In the genomic region with DNA sequence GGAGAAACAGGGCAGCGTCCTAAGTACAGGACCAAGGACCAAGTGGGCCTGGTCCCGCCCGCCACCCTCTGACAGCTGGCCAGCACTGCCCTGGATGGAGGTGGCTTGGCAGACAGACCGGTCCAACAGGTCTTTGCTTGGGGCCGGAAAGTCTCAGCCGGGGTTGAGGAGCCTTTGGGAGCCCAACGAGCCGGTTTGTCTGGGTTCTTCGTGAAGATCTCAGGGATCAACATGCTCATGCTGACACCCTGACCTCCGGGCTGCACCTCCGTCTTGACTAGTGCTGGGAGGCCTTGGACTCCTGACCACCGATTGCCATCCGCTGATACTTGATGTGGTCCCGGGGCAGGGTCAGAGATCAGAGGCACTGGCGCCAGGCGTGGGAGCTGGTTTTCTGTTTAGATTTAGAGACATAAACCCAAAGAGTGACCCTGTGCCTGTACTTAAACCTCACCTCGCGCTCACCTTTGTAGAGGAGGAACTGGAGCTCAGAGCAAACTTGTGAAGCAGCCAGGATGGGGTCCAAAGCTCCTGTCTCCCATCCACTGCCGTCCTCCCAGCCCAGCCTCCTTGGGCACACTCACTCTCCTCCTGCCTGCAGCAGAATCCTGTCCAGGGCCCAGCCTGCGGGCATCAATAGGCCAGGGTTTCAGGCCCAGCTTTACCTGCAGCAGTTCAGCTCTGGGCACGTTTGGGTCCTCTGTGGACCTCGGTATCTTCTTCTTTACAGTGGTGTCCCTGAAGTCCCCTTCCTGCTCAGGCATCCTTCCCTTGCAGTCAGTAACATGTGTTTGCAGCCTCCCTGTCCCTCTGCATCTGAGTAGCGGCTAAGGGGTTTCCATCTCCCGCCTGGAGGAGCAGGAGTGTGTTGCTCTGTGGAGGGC, we compare ENCODE assay signal across 15 cellular contexts.
DNase-seq lines count a peak whose midpoint lies in the region; ATAC-seq and TF ChIP-seq lines count a peak whose summit lies in the region.
"Had no signal": no experiment of that assay in that cellular context is flagged by ENCODE, and none has a peak within 500 bp of the region (broad histone marks: within the 10 kb centered on the region; RNA-seq: fewer than 3 reads in every experiment).

No MANE protein-coding gene starts in this region.

- no TSS peak for BruUV-seq in MCF 10A (replicated peaks; lab: Mats Ljungman, UMichigan)
- no TSS peak for BruUV-seq in A673 (replicated peaks; lab: Mats Ljungman, UMichigan)

- H3K4me3 Mint-ChIP-seq in MCF 10A (ENCODE audit: unreplicated experiment): no peak overlapping the region
- no peak overlapping the region for H3K4me3 Mint-ChIP-seq in activated CD8-positive, alpha-beta memory T cell treated with anti-CD3 and anti-CD28 coated beads, Interleukin-2, amount 10 ng/mL, durations not matched to agents 7 days and 5 days
- H3K4me3 Mint-ChIP-seq: activated CD4-positive, alpha-beta memory T cell treated with anti-CD3 and anti-CD28 coated beads for 36 hours had no signal

- H3K9me3 ChIP-seq in breast epithelium (no peaks in the 10 kb centered on the region), lower lobe of right lung (no peaks in the 10 kb centered on the region), A673 (ENCODE audit: low read depth, low read length, poor library complexity, severe bottlenecking) (no peaks in the 10 kb centered on the region)
- H3K9me3 ChIP-seq: neutrophil had no signal

- H3K36me3 Mint-ChIP-seq in MCF 10A (ENCODE audit: insufficient read depth, unreplicated experiment): no peaks in the 10 kb centered on the region
- peaks cover 2% of the 10 kb centered on the region for H3K36me3 Mint-ChIP-seq in activated CD8-positive, alpha-beta memory T cell treated with anti-CD3 and anti-CD28 coated beads, Interleukin-2, amount 10 ng/mL, durations not matched to agents 7 days and 5 days
- H3K36me3 Mint-ChIP-seq: activated CD4-positive, alpha-beta memory T cell treated with anti-CD3 and anti-CD28 coated beads for 36 hours had no signal

- TF ChIP-seq POLR2A in breast epithelium (IDR thresholded peaks at IDR 0.05): no peak

- H3K36me3 ChIP-seq in breast epithelium (no peaks in the 10 kb centered on the region), lower lobe of right lung (no peaks in the 10 kb centered on the region), A673 (ENCODE audit: insufficient read depth, low read length, poor library complexity, severe bottlenecking) (no peaks in the 10 kb centered on the region)
- H3K36me3 ChIP-seq: neutrophil had no signal

- H3K27ac Mint-ChIP-seq in MCF 10A (ENCODE audit: low read depth, unreplicated experiment): no peak overlapping the region
- no peak overlapping the region for H3K27ac Mint-ChIP-seq in activated CD8-positive, alpha-beta memory T cell treated with anti-CD3 and anti-CD28 coated beads, Interleukin-2, amount 10 ng/mL, durations not matched to agents 7 days and 5 days
- H3K27ac Mint-ChIP-seq: activated CD4-positive, alpha-beta memory T cell treated with anti-CD3 and anti-CD28 coated beads for 36 hours; activated T-helper 2 cell treated with anti-CD3 and anti-CD28 coated beads, Interferon-gamma antibody, Interleukin-2, Interleukin-4, amounts not matched to agents 10 μg/mL and 5 μg/mL and 100 μg/mL, durations not matched to agents 14 hours and 24 hours and 36 hours had no signal

- peaks cover 9% of the 10 kb centered on the region for H3K9me3 Mint-ChIP-seq in MCF 10A (ENCODE audit: unreplicated experiment)
- peaks cover 4% of the 10 kb centered on the region for H3K9me3 Mint-ChIP-seq in activated CD8-positive, alpha-beta memory T cell treated with anti-CD3 and anti-CD28 coated beads, Interleukin-2, amount 10 ng/mL, durations not matched to agents 7 days and 5 days (ENCODE audit: low read depth)
- H3K9me3 Mint-ChIP-seq: activated CD4-positive, alpha-beta memory T cell treated with anti-CD3 and anti-CD28 coated beads for 36 hours; activated T-helper 2 cell treated with anti-CD3 and anti-CD28 coated beads, Interferon-gamma antibody, Interleukin-2, Interleukin-4, amounts not matched to agents 10 μg/mL and 5 μg/mL and 100 μg/mL, durations not matched to agents 14 hours and 24 hours and 36 hours had no signal

- DNase-seq in T47D (ENCODE audit: low read depth in 1 of 2, low spot score in 1 of 2) (peak; percentile 99), MCF 10A (ENCODE audit: unreplicated experiment) (no peak), breast epithelium (ENCODE audit: low spot score in 2 of 2) (peak; percentile 93 to 97), lower lobe of right lung (peak; percentile 92), ureter (ENCODE audit: low spot score) (peak; percentile 87), A673 (ENCODE audit: low spot score) (no peak), NCI-H1417 treated with DMSO at 0.1 percent for 48 hours (lab: John Stamatoyannopoulos, UW) (no peak)
- no peak for DNase-seq in activated CD8-positive, alpha-beta memory T cell treated with anti-CD3 and anti-CD28 coated beads, Interleukin-2, amount 10 ng/mL, durations not matched to agents 7 days and 5 days
- DNase-seq: ACHN; activated CD4-positive, alpha-beta memory T cell treated with anti-CD3 and anti-CD28 coated beads for 36 hours; left ventricle myocardium superior; NCI-H2227 treated with DMSO at 0.1 percent for 48 hours; stimulated activated CD4-positive, alpha-beta T cell treated with anti-CD3 and anti-CD28 coated beads, Interleukin-12 subunit alpha, Interleukin-12 subunit beta, amount 100 ng/mL, for 4 hours had no signal

- H3K4me1 Mint-ChIP-seq in MCF 10A (ENCODE audit: insufficient read depth, unreplicated experiment): peaks cover 21% of the 10 kb centered on the region
- H3K4me1 Mint-ChIP-seq in activated CD8-positive, alpha-beta memory T cell treated with anti-CD3 and anti-CD28 coated beads, Interleukin-2, amount 10 ng/mL, durations not matched to agents 7 days and 5 days: peaks cover 2% of the 10 kb centered on the region

- ATAC-seq in lower lobe of right lung: peak; percentile 79 to 86
- no peak for ATAC-seq in activated CD8-positive, alpha-beta memory T cell treated with anti-CD3 and anti-CD28 coated beads, Interleukin-2, amount 10 ng/mL, durations not matched to agents 7 days and 5 days
- ATAC-seq: left ventricle myocardium superior had no signal

- intact Hi-C loops in MCF 10A (cut with micrococcal nuclease): no loop called here
- intact Hi-C loops in breast epithelium (cut with DNase I; ENCODE audit: low total_unique reads): no loop called here
- intact Hi-C loops in lower lobe of right lung (cut with DNase I): no loop called here
- intact Hi-C loops in A673 (cut with micrococcal nuclease; ENCODE audit: unreplicated experiment): no loop called here

- H3K4me3 ChIP-seq in breast epithelium (no peak overlapping the region), lower lobe of right lung (no peak overlapping the region), A673 (ENCODE audit: low read depth, low read length, poor library complexity, severe bottlenecking) (no peak overlapping the region)

- H3K27me3 ChIP-seq in breast epithelium: no peaks in the 10 kb centered on the region
- no peaks in the 10 kb centered on the region for H3K27me3 ChIP-seq in lower lobe of right lung (ENCODE audit: low read depth)
- no peaks in the 10 kb centered on the region for H3K27me3 ChIP-seq in A673 (replicated peaks; ENCODE audit: insufficient read depth, low read depth, low read length, poor library complexity)
- H3K27me3 ChIP-seq: neutrophil had no signal

- H3K27ac ChIP-seq in breast epithelium (peak overlapping the region; percentile 68 to 82), lower lobe of right lung (peak overlapping the region; percentile 5), A673 (ENCODE audit: low read depth, low read length, poor library complexity, severe bottlenecking) (no peak overlapping the region)
- H3K27ac ChIP-seq: neutrophil had no signal

- in situ Hi-C loops in T47D (cut with HindIII; ENCODE audit: low pct_unique_long_range_greater_than_20kb, low sequenced_read_pairs): no loop called here

- H3K4me1 ChIP-seq in breast epithelium: peaks cover 21 to 36% of the 10 kb centered on the region in 2 donors
- H3K4me1 ChIP-seq in lower lobe of right lung: peaks cover 44% of the 10 kb centered on the region
- H3K4me1 ChIP-seq in A673 (ENCODE audit: insufficient read depth, low read length, poor library complexity, severe bottlenecking): peaks cover 43% of the 10 kb centered on the region

- no peaks in the 10 kb centered on the region for H3K27me3 Mint-ChIP-seq in MCF 10A (ENCODE audit: insufficient read depth, unreplicated experiment)
- no peaks in the 10 kb centered on the region for H3K27me3 Mint-ChIP-seq in activated CD8-positive, alpha-beta memory T cell treated with anti-CD3 and anti-CD28 coated beads, Interleukin-2, amount 10 ng/mL, durations not matched to agents 7 days and 5 days
- H3K27me3 Mint-ChIP-seq: activated CD4-positive, alpha-beta memory T cell treated with anti-CD3 and anti-CD28 coated beads for 36 hours had no signal

- POLR2A ChIA-PET in MCF 10A (lab: Yijun Ruan, JAX): no interaction called here
- POLR2A ChIA-PET in A673 (lab: Charles Lee; ENCODE audit: low non-redundant PET): no interaction called here

- TF ChIP-seq CTCF in MCF 10A (IDR thresholded peaks at IDR 0.05; ENCODE audit: unreplicated experiment) (no peak), breast epithelium (IDR thresholded peaks at IDR 0.05) (peak in 1 of 3 donors; percentile 12), lower lobe of right lung (IDR thresholded peaks at IDR 0.05) (no peak), A673 (conservative IDR thresholded peaks at IDR 0.05; ENCODE audit: low read depth, low read length) (no peak)

- CTCF ChIA-PET in MCF 10A (lab: Yijun Ruan, JAX): interaction anchor here (0.5 to 0.7 kb wide), 2 partner anchors 88 to 765 kb away, joined by 3 to 5 read pairs; no protein-coding TSS in a partner anchor
- CTCF ChIA-PET in A673 (lab: Charles Lee): no interaction called here
- CTCF ChIA-PET in activated CD8-positive, alpha-beta memory T cell treated with anti-CD3 and anti-CD28 coated beads, Interleukin-2, amount 10 ng/mL, durations not matched to agents 7 days and 5 days (lab: Charles Lee): no interaction called here

Comparison
In these comparisons a context has a peak if more than half of its experiments do, and no peak if none do; other contexts are left out.
1. DNase-seq: peak in T47D (2 of 2), breast epithelium (2 of 2), lower lobe of right lung (single experiment) and ureter (single experiment); none in MCF 10A (single experiment), A673 (single experiment), NCI-H1417 treated with DMSO at 0.1 percent for 48 hours (single experiment) and activated CD8-positive, alpha-beta memory T cell treated with anti-CD3 and anti-CD28 coated beads, Interleukin-2, amount 10 ng/mL, durations not matched to agents 7 days and 5 days (single experiment).